ENCODE assay signal across 1 cellular context in genomic region chr19:435056-435706, GRCh38.
TF ChIP-seq lines count a peak whose summit lies in the region.

No MANE protein-coding gene starts in this region.

TF ChIP-seq in HEK293, 187 proteins besides CTCF, POLR2A, EP300 and RAD21 (continued from another document):
- TF ChIP-seq PRDM10 (tag by site-specific recombination; IDR thresholded peaks at IDR 0.05) = no peak
- no peak for TF ChIP-seq ZNF600 (tag by site-specific recombination; IDR thresholded peaks at IDR 0.05)
- TF ChIP-seq MYNN (tag by site-specific recombination; IDR thresholded peaks at IDR 0.05; ENCODE audit: borderline replicate concordance) = no peak
- TF ChIP-seq ZBTB6 (tag by site-specific recombination; IDR thresholded peaks at IDR 0.05) = no peak
- no peak for TF ChIP-seq ZNF501 (tag by site-specific recombination; IDR thresholded peaks at IDR 0.05)
- TF ChIP-seq ZNF155 (tag by site-specific recombination; IDR thresholded peaks at IDR 0.05) = no peak
- TF ChIP-seq ZNF704 (tag by site-specific recombination; IDR thresholded peaks at IDR 0.05) = no peak
- TF ChIP-seq ZFP37 (tag by site-specific recombination; IDR thresholded peaks at IDR 0.05) = no peak
- TF ChIP-seq ZNF121 (tag by site-specific recombination; IDR thresholded peaks at IDR 0.05) = no peak
- TF ChIP-seq ZNF311 (tag by site-specific recombination; IDR thresholded peaks at IDR 0.05; ENCODE audit: borderline replicate concordance) = no peak
- TF ChIP-seq ZNF692 (tag by site-specific recombination; IDR thresholded peaks at IDR 0.05) = no peak
- no peak for TF ChIP-seq HOXD13 (CRISPR knock-in tag; IDR thresholded peaks at IDR 0.05; ENCODE audit: borderline replicate concordance)
- no peak for TF ChIP-seq ELK4 (IDR thresholded peaks at IDR 0.05; ENCODE audit: borderline replicate concordance, low read depth, low read length)
